1 cellular context compared by ENCODE assay signal in the genomic region with DNA sequence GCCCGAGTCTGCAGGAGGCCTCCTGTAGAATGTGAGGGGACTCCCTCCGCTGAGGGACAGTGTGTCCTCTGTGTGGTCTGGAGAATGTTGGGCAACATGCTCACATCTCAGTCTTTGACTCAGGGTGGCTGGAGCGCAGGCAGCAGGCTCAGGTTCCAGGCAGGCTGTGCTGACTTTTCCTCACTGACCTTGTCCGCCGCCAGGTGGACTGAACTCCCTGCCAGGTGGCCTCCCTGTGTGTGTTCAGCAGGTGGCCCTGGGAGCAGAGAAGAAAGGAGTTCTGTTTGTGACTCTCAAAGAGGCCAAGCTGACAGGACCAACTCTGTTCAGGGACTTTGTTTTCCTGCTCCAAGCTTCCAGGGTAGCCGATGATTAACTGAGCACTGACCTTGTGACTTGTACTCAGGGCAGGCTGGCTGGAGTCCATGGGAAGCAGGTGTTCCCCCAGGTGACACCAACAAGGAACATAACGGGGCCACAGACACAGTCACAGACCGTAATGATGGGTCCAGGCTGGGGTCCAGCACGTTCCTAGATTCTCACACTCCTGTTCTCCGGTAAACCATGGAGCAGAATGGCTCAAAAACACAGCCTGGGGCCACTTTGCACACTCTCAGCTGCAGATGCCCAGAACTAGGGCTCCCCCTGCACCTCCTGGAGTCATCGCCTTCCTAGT.
A peak's percentile ranks its signal among the peaks of the same experiment; 100 is the strongest.
TF ChIP-seq lines count a peak whose summit lies in the region.

No MANE protein-coding gene starts in this region.

TF ChIP-seq in HepG2, 621 proteins besides CTCF, POLR2A, EP300 and RAD21 (continued from another document and continues in another):
- TF ChIP-seq ATF6 (CRISPR knock-in tag; conservative IDR thresholded peaks at IDR 0.05) (no peak), ZFX (CRISPR knock-in tag; IDR thresholded peaks at IDR 0.05; ENCODE audit: low read depth) (peak; percentile 60; the same call in 1 of the 2 replicates), TOPORS (CRISPR knock-in tag; IDR thresholded peaks at IDR 0.05) (peak; percentile 84), PHF8 (CRISPR knock-in tag; IDR thresholded peaks at IDR 0.05) (0 out of 2 replicates have a peak, but pooled peaks have one; percentile 33), DMTF1 (CRISPR knock-in tag; IDR thresholded peaks at IDR 0.05) (no peak), POGK (CRISPR knock-in tag; conservative IDR thresholded peaks at IDR 0.05) (no peak), ZSCAN31 (CRISPR knock-in tag; IDR thresholded peaks at IDR 0.05; ENCODE audit: low read depth) (0 out of 2 replicates have a peak, but pooled peaks have one; percentile 13), ZFAT (CRISPR knock-in tag; conservative IDR thresholded peaks at IDR 0.05) (no peak), ZNF776 (CRISPR knock-in tag; IDR thresholded peaks at IDR 0.05) (no peak), ZNF446 (CRISPR knock-in tag; IDR thresholded peaks at IDR 0.05) (no peak), ATF7 (IDR thresholded peaks at IDR 0.05) (no peak), ATF7 (CRISPR knock-in tag; IDR thresholded peaks at IDR 0.05) (no peak), RORA (CRISPR knock-in tag; IDR thresholded peaks at IDR 0.05) (no peak), PBX3 (CRISPR knock-in tag; IDR thresholded peaks at IDR 0.05; ENCODE audit: borderline replicate concordance) (no peak), ZC3H13 (CRISPR knock-in tag; IDR thresholded peaks at IDR 0.05) (no peak), MEIS2 (CRISPR knock-in tag; IDR thresholded peaks at IDR 0.05) (0 out of 2 replicates have a peak, but pooled peaks have one; percentile 43), SCMH1 (CRISPR knock-in tag; IDR thresholded peaks at IDR 0.05; ENCODE audit: borderline replicate concordance) (no peak), JDP2 (CRISPR knock-in tag; IDR thresholded peaks at IDR 0.05; ENCODE audit: borderline replicate concordance) (no peak), ZNF451 (CRISPR knock-in tag; IDR thresholded peaks at IDR 0.05) (no peak), GLMP (CRISPR knock-in tag; IDR thresholded peaks at IDR 0.05; ENCODE audit: borderline replicate concordance) (no peak), TRIM22 (IDR thresholded peaks at IDR 0.05) (no peak), MAFF (IDR thresholded peaks at IDR 0.05; ENCODE audit: low read depth, low read length) (no peak), ZNF263 (CRISPR knock-in tag; IDR thresholded peaks at IDR 0.05) (no peak; the same call in none of the 2 replicates), ONECUT2 (CRISPR knock-in tag; IDR thresholded peaks at IDR 0.05) (no peak), RERE (CRISPR knock-in tag; IDR thresholded peaks at IDR 0.05; ENCODE audit: low read depth) (no peak), TBX2 (CRISPR knock-in tag; IDR thresholded peaks at IDR 0.05; ENCODE audit: borderline replicate concordance) (peak; percentile 51; the same call in 1 of the 2 replicates)
- TF ChIP-seq, protein P1, sequence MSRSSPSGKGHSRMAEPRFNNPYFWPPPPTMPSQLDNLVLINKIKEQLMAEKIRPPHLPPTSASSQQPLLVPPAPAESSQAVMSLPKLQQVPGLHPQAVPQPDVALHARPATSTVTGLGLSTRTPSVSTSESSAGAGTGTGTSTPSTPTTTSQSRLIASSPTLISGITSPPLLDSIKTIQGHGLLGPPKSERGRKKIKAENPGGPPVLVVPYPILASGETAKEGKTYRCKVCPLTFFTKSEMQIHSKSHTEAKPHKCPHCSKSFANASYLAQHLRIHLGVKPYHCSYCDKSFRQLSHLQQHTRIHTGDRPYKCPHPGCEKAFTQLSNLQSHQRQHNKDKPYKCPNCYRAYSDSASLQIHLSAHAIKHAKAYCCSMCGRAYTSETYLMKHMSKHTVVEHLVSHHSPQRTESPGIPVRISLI (CRISPR knock-in tag; IDR thresholded peaks at IDR 0.05; ENCODE audit: borderline replicate concordance): peak; percentile 24; the same call in 1 of the 2 replicates
